ENCODE assay signal across 20 cellular contexts in genomic region chr5:138849882-138850281, GRCh38. TPM values are rescaled to one million over a fixed set of nuclear protein-coding genes. Genes with fewer than 3 reads are reported as not detected.
"Had no signal": no experiment of that assay in that cellular context is flagged by ENCODE, and none has a peak within 500 bp of the region (broad histone marks: within the 10 kb centered on the region; RNA-seq: fewer than 3 reads in every experiment).

No MANE protein-coding gene starts in this region.

- H3K4me3 ChIP-seq: heart right ventricle, sigmoid colon, stomach, vagina had no signal

- DNase-seq: activated CD4-positive, alpha-beta memory T cell treated with anti-CD3 and anti-CD28 coated beads for 36 hours; activated effector memory CD4-positive, alpha-beta T cell treated with Interleukin-2 at 50 U/mL for 16 hours; activated naive CD4-positive, alpha-beta T cell treated with anti-CD3 and anti-CD28 coated beads for 36 hours; activated T-cell treated with anti-CD3 and anti-CD28 coated beads, Interleukin-2, amount 50 U/mL, for 72 hours; cerebellar nuclear complex; cortex of kidney; endodermal cell; heart right ventricle; left colon; mesenchymal stem cell; nephron progenitor cell; sigmoid colon; stomach; T-helper 9 cell; trophoblast cell had no signal

- H3K36me3 ChIP-seq: heart right ventricle, sigmoid colon, stomach, vagina had no signal

- H3K27ac ChIP-seq: sigmoid colon, stomach, vagina had no signal

- H3K27me3 ChIP-seq: heart right ventricle, sigmoid colon, stomach, vagina had no signal

- H3K27me3 Mint-ChIP-seq: activated CD4-positive, alpha-beta memory T cell treated with anti-CD3 and anti-CD28 coated beads for 36 hours had no signal

- H3K36me3 Mint-ChIP-seq: activated CD4-positive, alpha-beta memory T cell treated with anti-CD3 and anti-CD28 coated beads for 36 hours; WTC11 had no signal

- H3K9me3 Mint-ChIP-seq: activated CD4-positive, alpha-beta memory T cell treated with anti-CD3 and anti-CD28 coated beads for 36 hours; activated naive CD4-positive, alpha-beta T cell treated with anti-CD3 and anti-CD28 coated beads for 36 hours; activated T-cell treated with anti-CD3 and anti-CD28 coated beads, Interleukin-2, amount 50 U/mL, for 72 hours; endodermal cell; nephron progenitor cell; stimulated activated effector memory CD8-positive, alpha-beta T cell treated with anti-CD3 and anti-CD28 coated beads, Interleukin-12 subunit alpha, Interleukin-12 subunit beta, amount 100 ng/mL, for 72 hours; WTC11 had no signal

- H3K9me3 ChIP-seq: heart right ventricle, sigmoid colon, stomach, vagina had no signal

- ATAC-seq: activated T-cell treated with anti-CD3 and anti-CD28 coated beads, Interleukin-2, amount 50 U/mL, for 72 hours; heart right ventricle; left colon; stimulated activated effector memory CD8-positive, alpha-beta T cell treated with anti-CD3 and anti-CD28 coated beads, Interleukin-12 subunit alpha, Interleukin-12 subunit beta, amount 100 ng/mL, for 72 hours; WTC11 had no signal

- H3K27ac Mint-ChIP-seq: activated CD4-positive, alpha-beta memory T cell treated with anti-CD3 and anti-CD28 coated beads for 36 hours; activated naive CD4-positive, alpha-beta T cell treated with anti-CD3 and anti-CD28 coated beads for 36 hours; activated T-cell treated with anti-CD3 and anti-CD28 coated beads, Interleukin-2, amount 50 U/mL, for 72 hours; endodermal cell; stimulated activated effector memory CD8-positive, alpha-beta T cell treated with anti-CD3 and anti-CD28 coated beads, Interleukin-12 subunit alpha, Interleukin-12 subunit beta, amount 100 ng/mL, for 72 hours had no signal

- H3K4me3 Mint-ChIP-seq: activated CD4-positive, alpha-beta memory T cell treated with anti-CD3 and anti-CD28 coated beads for 36 hours; activated naive CD4-positive, alpha-beta T cell treated with anti-CD3 and anti-CD28 coated beads for 36 hours; activated T-cell treated with anti-CD3 and anti-CD28 coated beads, Interleukin-2, amount 50 U/mL, for 72 hours; endodermal cell; nephron progenitor cell; stimulated activated effector memory CD8-positive, alpha-beta T cell treated with anti-CD3 and anti-CD28 coated beads, Interleukin-12 subunit alpha, Interleukin-12 subunit beta, amount 100 ng/mL, for 72 hours; WTC11 had no signal

RNA-seq across cellular contexts. Expression of gene LRRTM2, which starts 25.3 kb away (rescaled TPM):
- total RNA-seq: activated naive CD4-positive, alpha-beta T cell treated with anti-CD3 and anti-CD28 coated beads for 36 hours; endodermal cell; myocyte; WTC11 had no signal
- polyA plus RNA-seq: keratinocyte had no signal
